8 cellular contexts compared by ENCODE assay signal in genomic region chr15:23039151-23039916, GRCh38. TPM values are rescaled to one million over a fixed set of nuclear protein-coding genes. Genes with fewer than 3 reads are reported as not detected.
DNase-seq lines count a peak whose midpoint lies in the region; ATAC-seq, FAIRE-seq and TF ChIP-seq lines count a peak whose summit lies in the region.

TSS of gene TUBGCP5 (minus strand) at chr15:23039569. CDS start at chr15:23039543, 26 bp downstream.

- peaks cover 13 to 24% of the 10 kb centered on the region in 2 donors for H3K4me1 Mint-ChIP-seq in immature natural killer cell

- no peak for FAIRE-seq in bronchial epithelial cell (lab: Jason Lieb, UNC)

- H3K27me3 Mint-ChIP-seq in immature natural killer cell (ENCODE audit: low read depth in 3 of 3): peaks cover 0 to 4% (median 0%) of the 10 kb centered on the region in 3 donors

- H3K27me3 ChIP-seq in bronchial epithelial cell (ENCODE audit: control insufficient read depth, insufficient read depth, low read length): no peaks in the 10 kb centered on the region

- peaks cover under 1 to 5% (median under 1%) of the 10 kb centered on the region in 3 donors for H3K36me3 Mint-ChIP-seq in immature natural killer cell

- peak; percentile 98 for TF ChIP-seq POLR2A in GM18951 (IDR thresholded peaks at IDR 0.05; ENCODE audit: extremely low read depth, insufficient read depth, insufficient read length)

- H3K4me3 ChIP-seq in WI38 (ENCODE audit: low read depth, low read length) (peak within 1 kb of the TSS; percentile 70), bronchial epithelial cell (ENCODE audit: low read depth, low read length) (peak within 1 kb of the TSS; percentile 59)

- TF ChIP-seq CTCF in AG09319 (IDR thresholded peaks at IDR 0.05; ENCODE audit: low read depth, low read length) (peak; percentile 28), WI38 (IDR thresholded peaks at IDR 0.05; ENCODE audit: low read depth, low read length) (peak; percentile 33), bronchial epithelial cell (IDR thresholded peaks at IDR 0.05; ENCODE audit: insufficient read depth, low read length, severe bottlenecking) (peak; percentile 39)

- peak; percentile 90 for ATAC-seq in HG03175 (IDR thresholded peaks at IDR 0.05; ENCODE audit: unreplicated experiment)

- in situ Hi-C loops in GM18951 (cut with MboI; ENCODE audit: low sequenced_read_pairs, unreplicated experiment): no loop called here

- peak within 1 kb of the TSS; percentile 73 to 91 (median 86) for H3K27ac Mint-ChIP-seq in immature natural killer cell

- peak; percentile 97 for DNase-seq in AG09319 (ENCODE audit: extremely low read depth, low read depth)
- peak; percentile 31 for DNase-seq in NCI-H2227 treated with DMSO at 0.1 percent for 48 hours (lab: John Stamatoyannopoulos, UW)
- peak; percentile 92 for DNase-seq in bronchial epithelial cell (ENCODE audit: low read depth)
- DNase-seq in immature natural killer cell: peak; percentile 93 to 96 (median 95)
- peak; percentile 96 for DNase-seq in smooth muscle cell of the brain vasculature (ENCODE audit: low read depth, low spot score)

- H3K4me3 Mint-ChIP-seq in immature natural killer cell: peak within 1 kb of the TSS; percentile 94 to 99 (median 96)

- H3K9me3 Mint-ChIP-seq in immature natural killer cell: no peaks in the 10 kb centered on the region

- no peaks in the 10 kb centered on the region for H3K36me3 ChIP-seq in bronchial epithelial cell (ENCODE audit: control insufficient read depth, insufficient read depth, low read length)

RNA-seq across cellular contexts. Expression of gene TUBGCP5, which starts in this region (rescaled TPM):
- total RNA-seq in bronchial epithelial cell: 12.9 and 18.9 TPM in 2 replicates
- 1 to 10 TPM; 3.6 to 7.9 (median 4.8) TPM for polyA plus RNA-seq in immature natural killer cell

Comparison
In these comparisons a context has a peak if more than half of its experiments do, and no peak if none do; other contexts are left out.
1. Peak in every context shown above with its lines: DNase-seq, ATAC-seq and H3K4me3 ChIP-seq.
2. DNase-seq: peak in every context shown above with its lines; median percentile 97 in AG09319; 96 in smooth muscle cell of the brain vasculature; 95 in immature natural killer cell; 92 in bronchial epithelial cell; 31 in NCI-H2227 treated with DMSO at 0.1 percent for 48 hours.